19 cellular contexts compared by ENCODE assay signal in the genomic region with DNA sequence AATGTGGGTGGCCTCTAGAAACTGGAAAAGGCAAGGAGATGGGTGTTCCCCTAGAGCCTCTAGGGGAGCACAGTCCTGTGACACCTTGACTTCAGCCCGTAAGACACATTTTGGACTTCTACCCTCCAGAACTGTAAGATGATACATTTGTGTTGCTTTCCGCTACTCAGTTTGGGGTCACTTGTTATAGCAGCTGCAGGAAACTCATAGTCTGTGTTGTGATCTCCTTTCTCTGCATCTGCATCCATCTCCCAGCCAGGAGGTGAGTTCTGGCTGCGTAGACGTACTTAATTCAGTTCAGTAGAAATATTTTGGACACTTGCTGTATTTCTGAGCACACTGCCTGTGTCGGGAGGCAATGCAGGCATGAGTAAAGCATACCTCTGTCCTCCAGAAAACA. TPM values are rescaled to one million over a fixed set of nuclear protein-coding genes. Genes with fewer than 3 reads are reported as not detected.
DNase-seq lines count a peak whose midpoint lies in the region; ATAC-seq and TF ChIP-seq lines count a peak whose summit lies in the region.
"Had no signal": no experiment of that assay in that cellular context is flagged by ENCODE, and none has a peak within 500 bp of the region (broad histone marks: within the 10 kb centered on the region; RNA-seq: fewer than 3 reads in every experiment).

No MANE protein-coding gene starts in this region.

- H3K4me1 ChIP-seq in Caco-2 (peaks cover 20% of the 10 kb centered on the region), colonic mucosa (no peaks in the 10 kb centered on the region), mesenchymal stem cell (ENCODE audit: control insufficient read depth, insufficient read depth, low read depth, low read length) (peaks cover 7% of the 10 kb centered on the region), HAP-1 (no peaks in the 10 kb centered on the region)
- H3K4me1 ChIP-seq: BE2C had no signal

- no peak overlapping the region for H3K4ac ChIP-seq in mesenchymal stem cell (ENCODE audit: low read depth in 1 of 2, low read length in 2 of 2)

- H3K27me3 ChIP-seq in Caco-2 (replicated peaks; ENCODE audit: control insufficient read depth, insufficient read depth, low read length) (no peaks in the 10 kb centered on the region), colonic mucosa (no peaks in the 10 kb centered on the region), mesenchymal stem cell (ENCODE audit: control insufficient read depth in 1 of 2, insufficient read depth in 1 of 2, low read length in 2 of 2) (peaks cover 22 to 32% of the 10 kb centered on the region in 2 experiments), HAP-1 (ENCODE audit: low read depth) (no peaks in the 10 kb centered on the region)
- H3K27me3 ChIP-seq: BLaER1 had no signal

- no peak overlapping the region for H2AFZ ChIP-seq in mesenchymal stem cell (ENCODE audit: low read depth, low read length)

- intact Hi-C loops in Caco-2 (cut with micrococcal nuclease; ENCODE audit: unreplicated experiment): no loop called here
- intact Hi-C loops in colonic mucosa (cut with DNase I): no loop called here

- H3K23ac ChIP-seq in mesenchymal stem cell (ENCODE audit: low read length in 2 of 2): no peak overlapping the region

- no peak overlapping the region for H3K14ac ChIP-seq in mesenchymal stem cell (ENCODE audit: low read length in 2 of 2)

- H3K27me3 Mint-ChIP-seq in Caco-2 (ENCODE audit: insufficient read depth, unreplicated experiment): no peaks in the 10 kb centered on the region
- H3K27me3 Mint-ChIP-seq in natural killer cell treated with Interleukin-12 subunit alpha and Interleukin-12 subunit beta and Interleukin-15 and Interleukin-18, amount 100 ng/mL, for 72 hours: peaks cover 33 to 36% of the 10 kb centered on the region in 2 donors

- H2BK12ac ChIP-seq in mesenchymal stem cell (ENCODE audit: low read length in 2 of 2): no peak overlapping the region

- POLR2A ChIA-PET in Caco-2 (lab: Charles Lee): no interaction called here

- no peaks in the 10 kb centered on the region for H3K36me3 Mint-ChIP-seq in Caco-2 (ENCODE audit: insufficient read depth, unreplicated experiment)
- H3K36me3 Mint-ChIP-seq in natural killer cell treated with Interleukin-12 subunit alpha and Interleukin-12 subunit beta and Interleukin-15 and Interleukin-18, amount 100 ng/mL, for 72 hours: no peaks in the 10 kb centered on the region
- H3K36me3 Mint-ChIP-seq: CD14-positive monocyte; CD4-positive, alpha-beta memory T cell; CD4-positive, CD25-positive, alpha-beta regulatory T cell had no signal

- H3K4me2 ChIP-seq in mesenchymal stem cell (ENCODE audit: low read length, poor library complexity, severe bottlenecking): no peak overlapping the region
- H3K4me2 ChIP-seq: BLaER1 had no signal

- no peak overlapping the region for H2BK120ac ChIP-seq in mesenchymal stem cell (ENCODE audit: low read depth, low read length)

- H4K91ac ChIP-seq in mesenchymal stem cell (ENCODE audit: low read length): peak overlapping the region; percentile 6

- H3K4me3 ChIP-seq in Caco-2 (ENCODE audit: low read depth, low read length) (no peak overlapping the region), colonic mucosa (no peak overlapping the region), mesenchymal stem cell (ENCODE audit: insufficient read depth in 1 of 2, low read depth in 1 of 2, low read length in 2 of 2) (no peak overlapping the region), HAP-1 (no peak overlapping the region)
- H3K4me3 ChIP-seq: BLaER1 had no signal

- H3K9me3 Mint-ChIP-seq in Caco-2 (ENCODE audit: unreplicated experiment): no peaks in the 10 kb centered on the region
- no peaks in the 10 kb centered on the region for H3K9me3 Mint-ChIP-seq in natural killer cell treated with Interleukin-12 subunit alpha and Interleukin-12 subunit beta and Interleukin-15 and Interleukin-18, amount 100 ng/mL, for 72 hours
- H3K9me3 Mint-ChIP-seq: CD4-positive, alpha-beta memory T cell; CD8-positive, alpha-beta memory T cell had no signal

- no peak for ATAC-seq in natural killer cell treated with Interleukin-12 subunit alpha and Interleukin-12 subunit beta and Interleukin-15 and Interleukin-18, amount 100 ng/mL, for 72 hours
- no peak for ATAC-seq in GM19324 (IDR thresholded peaks at IDR 0.05; ENCODE audit: low FRiP score, unreplicated experiment)

- H3K4me3 Mint-ChIP-seq in Caco-2 (ENCODE audit: unreplicated experiment): no peak overlapping the region
- H3K4me3 Mint-ChIP-seq in natural killer cell treated with Interleukin-12 subunit alpha and Interleukin-12 subunit beta and Interleukin-15 and Interleukin-18, amount 100 ng/mL, for 72 hours: no peak overlapping the region
- H3K4me3 Mint-ChIP-seq: CD14-positive monocyte; CD4-positive, CD25-positive, alpha-beta regulatory T cell; CD8-positive, alpha-beta memory T cell had no signal

- peaks cover 24% of the 10 kb centered on the region for H3K4me1 Mint-ChIP-seq in Caco-2 (ENCODE audit: low read depth, unreplicated experiment)
- peaks cover 0 to 6% of the 10 kb centered on the region in 2 donors for H3K4me1 Mint-ChIP-seq in natural killer cell treated with Interleukin-12 subunit alpha and Interleukin-12 subunit beta and Interleukin-15 and Interleukin-18, amount 100 ng/mL, for 72 hours (ENCODE audit: low read depth in 2 of 2)

- no peak overlapping the region for H2AK5ac ChIP-seq in mesenchymal stem cell (ENCODE audit: low read length, severe bottlenecking)

- no peak overlapping the region for H2BK15ac ChIP-seq in mesenchymal stem cell (ENCODE audit: low read depth, poor library complexity, severe bottlenecking)

- WGBS in mesenchymal stem cell: 83% methylated on average over 5 of the region's 5 CpGs

- TF ChIP-seq CTCF in Caco-2 (IDR thresholded peaks at IDR 0.05; ENCODE audit: insufficient read depth in 1 of 2, low read depth in 1 of 2, low read length in 1 of 2, severe bottlenecking in 1 of 2, unreplicated experiment in 1 of 2) (no peak), colonic mucosa (IDR thresholded peaks at IDR 0.05) (no peak)

- no TSS peak for BruUV-seq in Caco-2 (replicated peaks; lab: Mats Ljungman, UMichigan)

- in situ Hi-C loops in HAP-1 (cut with MboI; ENCODE audit: low sequenced_read_pairs): no loop called here

- no peak overlapping the region for H3K18ac ChIP-seq in mesenchymal stem cell (ENCODE audit: low read depth in 1 of 2, low read length in 2 of 2)

- H3K9me3 ChIP-seq in Caco-2 (no peaks in the 10 kb centered on the region), colonic mucosa (no peaks in the 10 kb centered on the region), mesenchymal stem cell (ENCODE audit: control insufficient read depth, low read length) (no peaks in the 10 kb centered on the region), HAP-1 (no peaks in the 10 kb centered on the region)
- H3K9me3 ChIP-seq: BE2C, BLaER1 had no signal

- H3K9ac ChIP-seq in colonic mucosa (ENCODE audit: low read depth in 2 of 2, low read length in 2 of 2): no peak overlapping the region
- no peak overlapping the region for H3K9ac ChIP-seq in mesenchymal stem cell (ENCODE audit: low read length)
- H3K9ac ChIP-seq: BLaER1 had no signal

- no peak overlapping the region for H2BK5ac ChIP-seq in mesenchymal stem cell (ENCODE audit: low read depth, low read length, poor library complexity, severe bottlenecking)

- no peaks in the 10 kb centered on the region for H3K36me3 ChIP-seq in Caco-2 (ENCODE audit: control insufficient read depth, insufficient read depth, low read length)
- H3K36me3 ChIP-seq in colonic mucosa: no peaks in the 10 kb centered on the region
- H3K36me3 ChIP-seq in mesenchymal stem cell (ENCODE audit: control insufficient read depth in 1 of 2, insufficient read depth in 2 of 2, low read depth in 1 of 2, low read length in 2 of 2): no peaks in the 10 kb centered on the region
- H3K36me3 ChIP-seq in HAP-1 (replicated peaks): no peaks in the 10 kb centered on the region
- H3K36me3 ChIP-seq: BE2C, BLaER1 had no signal

- no peak for DNase-seq in Caco-2
- no peak for DNase-seq in colonic mucosa
- no peak for DNase-seq in mesenchymal stem cell
- no peak for DNase-seq in HAP-1 (ENCODE audit: low spot score in 2 of 2)
- DNase-seq in natural killer cell treated with Interleukin-12 subunit alpha and Interleukin-12 subunit beta and Interleukin-15 and Interleukin-18, amount 100 ng/mL, for 72 hours (ENCODE audit: low spot score): no peak
- DNase-seq: 8988T; ACHN; BE2C; C1 segment of cervical spinal cord; CD4-positive, alpha-beta memory T cell; CD4-positive, CD25-positive, alpha-beta regulatory T cell; CD8-positive, alpha-beta memory T cell; COR-L47; GF-D8 had no signal

- H3K27ac ChIP-seq in colonic mucosa: peak overlapping the region; percentile 58
- H3K27ac ChIP-seq in mesenchymal stem cell (ENCODE audit: low read length, poor library complexity, severe bottlenecking): no peak overlapping the region
- H3K27ac ChIP-seq: BLaER1 had no signal

- H4K8ac ChIP-seq in mesenchymal stem cell (ENCODE audit: low read length): no peak overlapping the region

- CTCF ChIA-PET in Caco-2 (lab: Charles Lee): interaction anchor here (0.6 kb wide), 1 partner anchor 11 kb away, joined by 3 read pairs; no protein-coding TSS in a partner anchor

- peak overlapping the region; percentile 33 for H3K27ac Mint-ChIP-seq in Caco-2 (ENCODE audit: unreplicated experiment)
- H3K27ac Mint-ChIP-seq in natural killer cell treated with Interleukin-12 subunit alpha and Interleukin-12 subunit beta and Interleukin-15 and Interleukin-18, amount 100 ng/mL, for 72 hours: no peak overlapping the region
- H3K27ac Mint-ChIP-seq: CD14-positive monocyte; CD8-positive, alpha-beta memory T cell had no signal

- no peaks in the 10 kb centered on the region for H3K79me1 ChIP-seq in mesenchymal stem cell (replicated peaks; ENCODE audit: low read length, poor library complexity, severe bottlenecking)

RNA-seq across cellular contexts. Expression of a gene that starts 29.3 kb away (rescaled TPM):
- total RNA-seq in Caco-2 (2022) (not detected in 2 replicates), colonic mucosa (100 to 1,000 TPM in 1 of 2 donors, 10 to 100 TPM in 1; 33.6 to 165 TPM)
- not detected for polyA plus RNA-seq in mesenchymal stem cell (2013, experiment 1 of 2)
- not detected for polyA plus RNA-seq in mesenchymal stem cell (2013, experiment 2 of 2)
- not detected for total RNA-seq in natural killer cell treated with Interleukin-12 subunit alpha and Interleukin-12 subunit beta and Interleukin-15 and Interleukin-18, amount 100 ng/mL, for 72 hours
- total RNA-seq: A673; CD4-positive, alpha-beta memory T cell; CD4-positive, CD25-positive, alpha-beta regulatory T cell; CD8-positive, alpha-beta memory T cell had no signal
- polyA plus RNA-seq: AG04450; CD14-positive monocyte; CD4-positive, alpha-beta memory T cell; CD4-positive, CD25-positive, alpha-beta regulatory T cell; CD8-positive, alpha-beta memory T cell had no signal

Comparison
In these comparisons a context has a peak if more than half of its experiments do, and no peak if none do; other contexts are left out.
1. RNA of a gene that starts 29.3 kb away (total RNA-seq): 33.6 to 165 TPM in colonic mucosa; not detected in Caco-2 and not detected in natural killer cell treated with Interleukin-12 subunit alpha and Interleukin-12 subunit beta and Interleukin-15 and Interleukin-18, amount 100 ng/mL, for 72 hours; every median in the first group is over 10 times any median in the second.